In the genomic region with DNA sequence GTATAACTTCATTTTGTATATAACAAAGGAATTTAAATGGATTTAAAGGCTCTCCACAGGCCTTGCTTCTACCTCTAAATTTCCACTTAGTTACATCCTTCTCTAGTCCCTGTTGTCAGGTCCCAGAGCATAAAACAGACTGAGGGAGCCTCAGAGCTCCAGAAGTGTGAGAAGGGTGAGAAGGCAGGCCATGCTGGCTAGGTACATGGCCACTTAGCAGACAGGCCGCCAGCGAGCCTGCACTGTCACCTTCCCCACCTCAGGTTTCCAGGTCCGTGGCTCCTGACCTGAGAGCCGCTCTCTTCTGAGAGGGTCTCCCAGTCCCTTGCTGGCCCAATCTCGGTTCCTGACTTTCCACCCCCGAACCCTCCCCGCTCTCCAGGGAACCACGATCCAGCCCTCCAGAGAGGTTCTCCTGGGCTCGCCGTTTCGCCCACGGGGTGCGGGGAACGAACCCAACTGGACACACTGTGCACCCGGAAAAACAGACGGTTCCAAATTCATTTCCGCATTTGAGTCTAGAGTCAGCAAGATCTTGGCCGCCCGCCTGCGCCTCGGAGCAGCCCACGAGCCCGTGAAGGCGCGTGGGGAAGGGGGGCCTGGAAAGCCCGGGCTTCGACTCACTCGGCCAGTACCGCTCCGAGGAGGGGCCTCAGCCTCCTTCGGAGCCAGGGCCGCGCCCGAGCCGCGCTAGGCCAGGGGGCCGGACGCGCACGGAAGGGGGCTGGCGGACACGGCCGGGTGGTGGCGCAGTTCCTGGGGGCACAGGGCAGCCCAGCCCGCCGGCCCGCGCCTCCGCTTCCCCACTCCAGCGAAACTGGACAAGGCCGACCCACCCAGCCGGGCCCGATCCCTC, we compare ENCODE assay signal across 9 cellular contexts. TPM values are rescaled to one million over a fixed set of nuclear protein-coding genes. Genes with fewer than 3 reads are reported as not detected.
DNase-seq lines count a peak whose midpoint lies in the region; ATAC-seq and TF ChIP-seq lines count a peak whose summit lies in the region.
"Had no signal": no experiment of that assay in that cellular context is flagged by ENCODE, and none has a peak within 500 bp of the region (broad histone marks: within the 10 kb centered on the region; RNA-seq: fewer than 3 reads in every experiment).

No MANE protein-coding gene starts in this region.

- DNase-seq in BJ (ENCODE audit: low read depth) (no peak), amniotic epithelial cell (ENCODE audit: low read depth) (peak; percentile 7), right atrium auricular region (ENCODE audit: low spot score) (no peak), HEK293T (ENCODE audit: extremely low spot score) (no peak), NCI-H2107 (lab: John Stamatoyannopoulos, UW) (no peak), Kasumi-1 (lab: John Stamatoyannopoulos, UW) (no peak)
- DNase-seq: activated naive CD4-positive, alpha-beta T cell had no signal

- H2AFZ ChIP-seq in parathyroid adenoma, result no peak overlapping the region

- ATAC-seq in GM18909 (IDR thresholded peaks at IDR 0.05; ENCODE audit: poor library complexity, unreplicated experiment), result no peak

- no peaks in the 10 kb centered on the region for H3K9me3 ChIP-seq in right atrium auricular region
- no peaks in the 10 kb centered on the region for H3K9me3 ChIP-seq in parathyroid adenoma (ENCODE audit: control insufficient read depth, low read length)

- CTCF ChIA-PET in BJ (lab: Yijun Ruan, JAX), result no interaction called here
- CTCF ChIA-PET in HEK293T (lab: Yijun Ruan, JAX), result no interaction called here

- peaks cover 17% of the 10 kb centered on the region for H3K27me3 ChIP-seq in BJ (ENCODE audit: control insufficient read depth, insufficient read depth, low read length)
- peaks cover 18 to 20% of the 10 kb centered on the region in 2 donors for H3K27me3 ChIP-seq in right atrium auricular region
- no peaks in the 10 kb centered on the region for H3K27me3 ChIP-seq in parathyroid adenoma (ENCODE audit: control insufficient read depth, insufficient read depth, low read length)

- TF ChIP-seq CTCF in BJ (IDR thresholded peaks at IDR 0.05; ENCODE audit: insufficient read depth, low read depth, low read length) (no peak), right atrium auricular region (IDR thresholded peaks at IDR 0.05) (peak in 1 of 2 donors; percentile 39), parathyroid adenoma (IDR thresholded peaks at IDR 0.05) (no peak)

- H3K4me3 ChIP-seq in BJ (ENCODE audit: low read depth, low read length), result peak overlapping the region; percentile 6; the same call in 1 of the 2 replicates
- peak overlapping the region; percentile 11 to 39 for H3K4me3 ChIP-seq in right atrium auricular region
- H3K4me3 ChIP-seq in parathyroid adenoma (ENCODE audit: low read depth, low read length), result no peak overlapping the region

- H3K79me2 ChIP-seq in parathyroid adenoma, result no peaks in the 10 kb centered on the region

- no peak overlapping the region for H3K9ac ChIP-seq in parathyroid adenoma

- H3K4me1 ChIP-seq in right atrium auricular region, result peaks cover 0 to 20% of the 10 kb centered on the region in 2 donors
- no peaks in the 10 kb centered on the region for H3K4me1 ChIP-seq in parathyroid adenoma

- POLR2A ChIA-PET in BJ (lab: Charles Lee), result no interaction called here
- POLR2A ChIA-PET in HEK293T (lab: Yijun Ruan, JAX), result no interaction called here

- H3K36me3 ChIP-seq in BJ (ENCODE audit: control insufficient read depth, insufficient read depth, low read length), result no peaks in the 10 kb centered on the region
- H3K36me3 ChIP-seq in right atrium auricular region, result no peaks in the 10 kb centered on the region
- no peaks in the 10 kb centered on the region for H3K36me3 ChIP-seq in parathyroid adenoma (ENCODE audit: control insufficient read depth, insufficient read depth, low read length)

- H3K27ac ChIP-seq in right atrium auricular region, result no peak overlapping the region
- no peak overlapping the region for H3K27ac ChIP-seq in parathyroid adenoma

- peak overlapping the region; percentile 60 for H3K4me2 ChIP-seq in parathyroid adenoma (ENCODE audit: low read length)

TF ChIP-seq in HEK293T, 16 proteins besides CTCF, POLR2A, EP300 and RAD21:
- TF ChIP-seq FOXA1 (IDR thresholded peaks at IDR 0.05) (no peak), ZNF384 (IDR thresholded peaks at IDR 0.05) (no peak)
TF ChIP-seq in HEK293T: peak in this region for 0.

RNA-seq across cellular contexts. Expression of a gene that starts 16.7 kb away (rescaled TPM):
- not detected in 2 replicates for polyA plus RNA-seq in BJ (2011; rRNA removed)
- polyA minus RNA-seq in BJ (2011; rRNA and poly(A)+ RNA removed), result not detected in 2 replicates
- under 1 TPM; 0.51 to 0.67 TPM for total RNA-seq in right atrium auricular region
